Comparison of ENCODE assay signal across 8 cellular contexts in the genomic region with DNA sequence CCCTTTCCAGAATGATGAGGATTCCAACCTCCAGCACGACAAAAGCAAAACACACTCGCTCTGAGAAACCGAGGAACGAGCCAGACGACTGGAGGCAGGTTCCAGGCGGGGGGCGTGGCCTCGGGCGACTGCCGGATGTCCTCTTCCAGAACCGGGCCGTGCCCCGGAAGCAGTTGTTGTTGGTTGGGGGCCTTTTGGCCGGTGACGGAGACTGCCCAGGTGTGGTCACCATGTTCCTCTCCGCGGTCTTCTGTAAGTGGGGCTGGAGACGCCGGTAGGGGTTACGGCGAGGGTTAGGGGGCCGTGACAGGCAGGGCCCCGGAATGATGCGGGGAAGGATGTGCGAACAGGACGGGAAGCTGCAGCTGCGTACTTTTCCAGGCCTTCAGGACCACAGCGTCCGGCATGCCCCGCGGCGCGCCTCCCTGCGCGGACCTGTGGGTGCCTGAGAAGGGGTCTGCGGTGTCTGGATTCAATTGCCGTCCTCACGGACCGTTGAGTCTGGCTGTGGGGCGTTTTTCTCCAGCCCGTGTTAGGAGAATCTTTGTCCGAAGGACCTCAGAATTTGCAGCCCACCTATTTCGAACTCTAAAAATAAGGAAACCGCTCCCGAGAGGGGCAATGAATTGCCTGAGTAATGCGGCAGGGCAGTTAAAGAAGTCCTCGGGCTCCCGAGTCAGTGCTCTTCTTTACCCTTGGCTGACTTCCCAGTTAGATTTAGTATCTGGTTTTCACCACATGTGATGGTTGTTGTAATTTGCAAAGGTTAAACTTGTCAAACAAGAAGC. TPM values are rescaled to one million over a fixed set of nuclear protein-coding genes. Genes with fewer than 3 reads are reported as not detected.
DNase-seq lines count a peak whose midpoint lies in the region; ATAC-seq and TF ChIP-seq lines count a peak whose summit lies in the region.

Gene MRPL33 (plus strand): TSS at position 172 of the 788 bp plus-strand sequence. CDS start 59 bp downstream, at position 231.

- H3K27ac Mint-ChIP-seq in activated naive CD4-positive, alpha-beta T cell treated with anti-CD3 and anti-CD28 coated beads for 36 hours, result peak within 1 kb of the TSS; percentile 98

- peaks cover 36% of the 10 kb centered on the region for H3K4me1 Mint-ChIP-seq in activated naive CD4-positive, alpha-beta T cell treated with anti-CD3 and anti-CD28 coated beads for 36 hours (ENCODE audit: low read depth)

- intact Hi-C loops in activated naive CD4-positive, alpha-beta T cell treated with anti-CD3 and anti-CD28 coated beads for 36 hours (cut with micrococcal nuclease), result loop anchor here (1.0 to 5.0 kb wide), 3 partner anchors 119 to 681 kb away; partner anchors contain the start of genes BABAM2 and RBKS

- H3K4me3 Mint-ChIP-seq in activated naive CD4-positive, alpha-beta T cell treated with anti-CD3 and anti-CD28 coated beads for 36 hours, result peak within 1 kb of the TSS; percentile 98

- peak; percentile 73 for TF ChIP-seq POLR2A in gastroesophageal sphincter (IDR thresholded peaks at IDR 0.05)

- H3K27me3 ChIP-seq in gastroesophageal sphincter (no peaks in the 10 kb centered on the region), neutrophil (no peaks in the 10 kb centered on the region)

- peak within 1 kb of the TSS; percentile 65 to 96 (median 94) for H3K27ac ChIP-seq in gastroesophageal sphincter
- peak within 1 kb of the TSS; percentile 87 for H3K27ac ChIP-seq in neutrophil

- 0% methylated on average over 4 to 5 of the region's 48 CpGs for WGBS in gastroesophageal sphincter (ENCODE audit: low coverage in 1 of 2), 2 donors

- H3K9me3 ChIP-seq in gastroesophageal sphincter (no peaks in the 10 kb centered on the region), neutrophil (no peaks in the 10 kb centered on the region)

- no peak for TF ChIP-seq EP300 in gastroesophageal sphincter (IDR thresholded peaks at IDR 0.05)

- peak; percentile 97 for ATAC-seq in gastroesophageal sphincter

- H3K27me3 Mint-ChIP-seq in activated naive CD4-positive, alpha-beta T cell treated with anti-CD3 and anti-CD28 coated beads for 36 hours (ENCODE audit: low read depth), result no peaks in the 10 kb centered on the region

- POLR2A ChIA-PET in HEK293T (lab: Yijun Ruan, JAX), result no interaction called here

- TF ChIP-seq CTCF in gastroesophageal sphincter (IDR thresholded peaks at IDR 0.05), result no peak
- TF ChIP-seq CTCF in neutrophil (IDR thresholded peaks at IDR 0.05), result no peak

- peaks cover 0 to 7% of the 10 kb centered on the region in 2 donors for H3K36me3 ChIP-seq in gastroesophageal sphincter
- H3K36me3 ChIP-seq in neutrophil, result peaks cover 26% of the 10 kb centered on the region

- peaks cover 12% of the 10 kb centered on the region for H3K36me3 Mint-ChIP-seq in activated naive CD4-positive, alpha-beta T cell treated with anti-CD3 and anti-CD28 coated beads for 36 hours (ENCODE audit: low read depth)

- CTCF ChIA-PET in HEK293T (lab: Yijun Ruan, JAX), result no interaction called here
- CTCF ChIA-PET in activated naive CD4-positive, alpha-beta T cell treated with anti-CD3 and anti-CD28 coated beads for 36 hours (lab: Charles Lee), result interaction anchor here (0.5 to 2.4 kb wide), 5 partner anchors 17 to 790 kb away, joined by 3 to 7 read pairs (median 3); no protein-coding TSS in a partner anchor

- peak; percentile 77 for DNase-seq in GF-D8 (lab: John Stamatoyannopoulos, UW)
- DNase-seq in HEK293T (ENCODE audit: extremely low spot score), result peak; percentile 98
- DNase-seq in NAMALWA (ENCODE audit: low spot score), result peak; percentile 88
- DNase-seq in SK-N-DZ (ENCODE audit: low spot score), result peak; percentile 92
- peak; percentile 95 for DNase-seq in activated naive CD4-positive, alpha-beta T cell treated with anti-CD3 and anti-CD28 coated beads for 36 hours
- DNase-seq in superior temporal gyrus (ENCODE audit: extremely low spot score), result peak; percentile 95

- no peaks in the 10 kb centered on the region for H3K9me3 Mint-ChIP-seq in activated naive CD4-positive, alpha-beta T cell treated with anti-CD3 and anti-CD28 coated beads for 36 hours

- peak within 1 kb of the TSS; percentile 57 to 75 for H3K4me3 ChIP-seq in gastroesophageal sphincter
- H3K4me3 ChIP-seq in neutrophil (ENCODE audit: low read depth in 1 of 2, low read length in 1 of 2), result peak within 1 kb of the TSS; percentile 82 to 94

- peaks cover 3 to 50% (median 6%) of the 10 kb centered on the region in 3 donors for H3K4me1 ChIP-seq in gastroesophageal sphincter
- H3K4me1 ChIP-seq in neutrophil (ENCODE audit: control insufficient read depth in 1 of 2, insufficient read depth in 1 of 2, low read depth in 1 of 2, low read length in 1 of 2), result peaks cover 17 to 23% of the 10 kb centered on the region in 2 experiments

TF ChIP-seq in HEK293T, 16 proteins besides CTCF, POLR2A, EP300 and RAD21:
- peak; percentile 50 for TF ChIP-seq ELF4 (IDR thresholded peaks at IDR 0.05)
- TF ChIP-seq ZNF384 (IDR thresholded peaks at IDR 0.05), result no peak

RNA-seq across cellular contexts. Expression of gene MRPL33, which starts in this region (rescaled TPM):
- polyA plus RNA-seq in SK-N-DZ (2014; cell fraction: cytosol; rRNA removed), result 143 and 205 TPM in 2 replicates
- polyA plus RNA-seq in SK-N-DZ (2014; cell fraction: nucleus; rRNA removed), result 114 and 131 TPM in 2 replicates
- 10 to 100 TPM; 57.4 to 60.5 TPM for total RNA-seq in activated naive CD4-positive, alpha-beta T cell treated with anti-CD3 and anti-CD28 coated beads for 36 hours
- total RNA-seq in gastroesophageal sphincter, result 100 to 1,000 TPM; 216 to 448 (median 360) TPM

Comparison
In these comparisons a context has a peak if more than half of its experiments do, and no peak if none do; other contexts are left out.
1. Peak in every context shown above with its lines: DNase-seq, ATAC-seq, H3K4me3 ChIP-seq and H3K27ac ChIP-seq.